ENCODE assay signal across 22 cellular contexts in genomic region chr18:59469463-59470180, GRCh38.
A peak's percentile ranks its signal among the peaks of the same experiment; 100 is the strongest.
DNase-seq lines count a peak whose midpoint lies in the region; ATAC-seq and TF ChIP-seq lines count a peak whose summit lies in the region.
"Had no signal": no experiment of that assay in that cellular context is flagged by ENCODE, and none has a peak within 500 bp of the region (broad histone marks: within the 10 kb centered on the region; RNA-seq: fewer than 3 reads in every experiment).

No MANE protein-coding gene starts in this region.

- H3K27me3 ChIP-seq in right atrium auricular region, result no peaks in the 10 kb centered on the region
- H3K27me3 ChIP-seq: BLaER1 treated with 17β-estradiol and CSF1 and Interleukin-3, amounts not matched to agents 10 nM and 100 nM had no signal

- intact Hi-C loops in Right ventricle myocardium superior (cut with DNase I), result no loop called here

- H3K4me1 ChIP-seq in right atrium auricular region, result peaks cover 0 to 11% of the 10 kb centered on the region in 2 donors
- H3K4me1 ChIP-seq: Caco-2, HAP-1 had no signal

- ATAC-seq in Right ventricle myocardium superior (ENCODE audit: poor library complexity) (peak; percentile 81), HG03097 (IDR thresholded peaks at IDR 0.05; ENCODE audit: low FRiP score, unreplicated experiment) (no peak), GM19463 (IDR thresholded peaks at IDR 0.05; ENCODE audit: unreplicated experiment) (no peak)
- ATAC-seq: GM23338, PC-3 had no signal

- H3K4me3 ChIP-seq in right atrium auricular region, result no peak overlapping the region
- H3K4me3 ChIP-seq: BLaER1 treated with 17β-estradiol and CSF1 and Interleukin-3, amounts not matched to agents 10 nM and 100 nM; GM23338; HAP-1; SK-N-MC had no signal

- no peak for TF ChIP-seq CTCF in right atrium auricular region (IDR thresholded peaks at IDR 0.05)

- H3K9me3 ChIP-seq in right atrium auricular region, result no peaks in the 10 kb centered on the region
- H3K9me3 ChIP-seq: Caco-2, HAP-1 had no signal

- H3K36me3 ChIP-seq in right atrium auricular region, result no peaks in the 10 kb centered on the region
- H3K36me3 ChIP-seq: BLaER1 treated with 17β-estradiol and CSF1 and Interleukin-3, amounts not matched to agents 10 nM and 100 nM; HAP-1 had no signal

- DNase-seq in NCI-H2171 treated with DMSO at 0.1 percent for 48 hours (lab: John Stamatoyannopoulos, UW) (peak; percentile 30), NCI-H2171 (lab: John Stamatoyannopoulos, UW) (no peak), Right ventricle myocardium superior (peak; percentile 66), right atrium auricular region (ENCODE audit: low spot score) (no peak), mesenteric fat pad (ENCODE audit: low spot score) (no peak)
- DNase-seq: 8988T; Caco-2; CD4-positive, alpha-beta memory T cell; DND-41; NCI-H1105; NCI-H146; NCI-H2029; NCI-H446 treated with DMSO at 0.1 percent for 48 hours; NCI-H526 treated with DMSO at 0.1 percent for 48 hours; PC-3; SHP77 treated with DMSO at 0.1 percent for 48 hours had no signal

- peak overlapping the region; percentile 71 to 80 for H3K27ac ChIP-seq in right atrium auricular region
- H3K27ac ChIP-seq: BLaER1 treated with 17β-estradiol and CSF1 and Interleukin-3, amounts not matched to agents 10 nM and 100 nM; SK-N-MC had no signal

Comparison
In these comparisons a context has a peak if more than half of its experiments do, and no peak if none do; other contexts are left out.
1. DNase-seq: peak in NCI-H2171 treated with DMSO at 0.1 percent for 48 hours (single experiment) and Right ventricle myocardium superior (single experiment); none in NCI-H2171 (single experiment), right atrium auricular region (single experiment) and mesenteric fat pad (single experiment).